In the genomic region with DNA sequence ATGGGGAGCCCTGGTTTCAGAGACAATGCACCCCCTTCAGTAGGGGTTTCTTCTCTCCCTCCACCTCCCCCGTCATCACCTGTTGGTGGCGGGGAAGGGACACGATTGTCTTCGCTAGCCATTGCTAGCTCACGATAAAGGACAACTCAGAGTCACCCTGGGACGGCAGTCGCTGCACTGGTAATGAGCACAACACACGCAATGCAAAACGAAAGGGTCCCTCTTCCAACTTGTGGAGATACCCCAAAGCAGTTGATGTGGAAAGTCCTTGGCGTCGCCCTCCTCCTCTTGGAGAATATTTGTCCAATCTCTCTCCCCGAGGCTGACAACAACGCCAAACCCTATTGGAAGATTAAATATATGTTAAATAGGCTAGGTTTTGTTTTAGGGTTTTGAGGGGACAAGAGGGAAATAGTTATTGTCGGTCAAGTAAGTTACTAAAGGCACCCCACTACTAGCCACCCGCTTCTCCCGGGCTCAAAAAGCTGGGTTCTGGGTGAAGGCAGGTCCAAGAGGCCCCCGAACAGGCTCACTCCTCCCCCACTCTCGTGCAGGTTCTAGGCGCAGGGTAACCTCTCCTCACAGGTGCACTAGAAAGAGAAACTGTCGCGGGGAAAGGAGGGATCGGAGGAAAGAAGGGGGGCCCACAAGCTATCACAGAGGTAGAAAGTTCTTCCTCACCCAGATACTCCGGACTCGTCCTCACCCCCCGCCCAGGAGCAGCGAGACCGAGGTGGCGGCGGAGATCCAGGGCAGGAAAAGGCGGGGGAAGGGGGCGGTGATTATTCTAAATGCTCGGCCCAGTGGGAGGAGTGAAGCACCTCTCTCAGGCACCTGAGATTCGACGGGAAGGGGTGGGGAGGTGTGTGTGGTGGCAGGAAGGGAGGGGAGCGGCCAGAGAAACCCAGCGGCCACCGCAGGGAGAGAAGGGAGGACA, we compare ENCODE assay signal across 1 cellular context.
TF ChIP-seq lines count a peak whose summit lies in the region.

A gene with protein sequence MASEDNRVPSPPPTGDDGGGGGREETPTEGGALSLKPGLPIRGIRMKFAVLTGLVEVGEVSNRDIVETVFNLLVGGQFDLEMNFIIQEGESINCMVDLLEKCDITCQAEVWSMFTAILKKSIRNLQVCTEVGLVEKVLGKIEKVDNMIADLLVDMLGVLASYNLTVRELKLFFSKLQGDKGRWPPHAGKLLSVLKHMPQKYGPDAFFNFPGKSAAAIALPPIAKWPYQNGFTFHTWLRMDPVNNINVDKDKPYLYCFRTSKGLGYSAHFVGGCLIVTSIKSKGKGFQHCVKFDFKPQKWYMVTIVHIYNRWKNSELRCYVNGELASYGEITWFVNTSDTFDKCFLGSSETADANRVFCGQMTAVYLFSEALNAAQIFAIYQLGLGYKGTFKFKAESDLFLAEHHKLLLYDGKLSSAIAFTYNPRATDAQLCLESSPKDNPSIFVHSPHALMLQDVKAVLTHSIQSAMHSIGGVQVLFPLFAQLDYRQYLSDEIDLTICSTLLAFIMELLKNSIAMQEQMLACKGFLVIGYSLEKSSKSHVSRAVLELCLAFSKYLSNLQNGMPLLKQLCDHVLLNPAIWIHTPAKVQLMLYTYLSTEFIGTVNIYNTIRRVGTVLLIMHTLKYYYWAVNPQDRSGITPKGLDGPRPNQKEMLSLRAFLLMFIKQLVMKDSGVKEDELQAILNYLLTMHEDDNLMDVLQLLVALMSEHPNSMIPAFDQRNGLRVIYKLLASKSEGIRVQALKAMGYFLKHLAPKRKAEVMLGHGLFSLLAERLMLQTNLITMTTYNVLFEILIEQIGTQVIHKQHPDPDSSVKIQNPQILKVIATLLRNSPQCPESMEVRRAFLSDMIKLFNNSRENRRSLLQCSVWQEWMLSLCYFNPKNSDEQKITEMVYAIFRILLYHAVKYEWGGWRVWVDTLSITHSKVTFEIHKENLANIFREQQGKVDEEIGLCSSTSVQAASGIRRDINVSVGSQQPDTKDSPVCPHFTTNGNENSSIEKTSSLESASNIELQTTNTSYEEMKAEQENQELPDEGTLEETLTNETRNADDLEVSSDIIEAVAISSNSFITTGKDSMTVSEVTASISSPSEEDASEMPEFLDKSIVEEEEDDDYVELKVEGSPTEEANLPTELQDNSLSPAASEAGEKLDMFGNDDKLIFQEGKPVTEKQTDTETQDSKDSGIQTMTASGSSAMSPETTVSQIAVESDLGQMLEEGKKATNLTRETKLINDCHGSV (N-terminal part only) (minus strand): TSS at position 764 of the 937 bp plus-strand sequence. CDS start 642 bp downstream, at position 122.

TF ChIP-seq in HepG2, 621 proteins besides CTCF, POLR2A, EP300 and RAD21 (continued from another document and continues in another):
- TF ChIP-seq, protein P1, sequence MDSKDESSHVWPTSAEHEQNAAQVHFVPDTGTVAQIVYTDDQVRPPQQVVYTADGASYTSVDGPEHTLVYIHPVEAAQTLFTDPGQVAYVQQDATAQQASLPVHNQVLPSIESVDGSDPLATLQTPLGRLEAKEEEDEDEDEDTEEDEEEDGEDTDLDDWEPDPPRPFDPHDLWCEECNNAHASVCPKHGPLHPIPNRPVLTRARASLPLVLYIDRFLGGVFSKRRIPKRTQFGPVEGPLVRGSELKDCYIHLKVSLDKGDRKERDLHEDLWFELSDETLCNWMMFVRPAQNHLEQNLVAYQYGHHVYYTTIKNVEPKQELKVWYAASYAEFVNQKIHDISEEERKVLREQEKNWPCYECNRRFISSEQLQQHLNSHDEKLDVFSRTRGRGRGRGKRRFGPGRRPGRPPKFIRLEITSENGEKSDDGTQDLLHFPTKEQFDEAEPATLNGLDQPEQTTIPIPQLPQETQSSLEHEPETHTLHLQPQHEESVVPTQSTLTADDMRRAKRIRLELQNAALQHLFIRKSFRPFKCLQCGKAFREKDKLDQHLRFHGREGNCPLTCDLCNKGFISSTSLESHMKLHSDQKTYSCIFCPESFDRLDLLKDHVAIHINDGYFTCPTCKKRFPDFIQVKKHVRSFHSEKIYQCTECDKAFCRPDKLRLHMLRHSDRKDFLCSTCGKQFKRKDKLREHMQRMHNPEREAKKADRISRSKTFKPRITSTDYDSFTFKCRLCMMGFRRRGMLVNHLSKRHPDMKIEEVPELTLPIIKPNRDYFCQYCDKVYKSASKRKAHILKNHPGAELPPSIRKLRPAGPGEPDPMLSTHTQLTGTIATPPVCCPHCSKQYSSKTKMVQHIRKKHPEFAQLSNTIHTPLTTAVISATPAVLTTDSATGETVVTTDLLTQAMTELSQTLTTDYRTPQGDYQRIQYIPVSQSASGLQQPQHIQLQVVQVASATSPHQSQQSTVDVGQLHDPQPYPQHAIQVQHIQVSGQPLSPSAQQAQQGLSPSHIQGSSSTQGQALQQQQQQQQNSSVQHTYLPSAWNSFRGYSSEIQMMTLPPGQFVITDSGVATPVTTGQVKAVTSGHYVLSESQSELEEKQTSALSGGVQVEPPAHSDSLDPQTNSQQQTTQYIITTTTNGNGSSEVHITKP (CRISPR knock-in tag; IDR thresholded peaks at IDR 0.05; ENCODE audit: low read depth) = peak; percentile 69
- TF ChIP-seq, protein P2, sequence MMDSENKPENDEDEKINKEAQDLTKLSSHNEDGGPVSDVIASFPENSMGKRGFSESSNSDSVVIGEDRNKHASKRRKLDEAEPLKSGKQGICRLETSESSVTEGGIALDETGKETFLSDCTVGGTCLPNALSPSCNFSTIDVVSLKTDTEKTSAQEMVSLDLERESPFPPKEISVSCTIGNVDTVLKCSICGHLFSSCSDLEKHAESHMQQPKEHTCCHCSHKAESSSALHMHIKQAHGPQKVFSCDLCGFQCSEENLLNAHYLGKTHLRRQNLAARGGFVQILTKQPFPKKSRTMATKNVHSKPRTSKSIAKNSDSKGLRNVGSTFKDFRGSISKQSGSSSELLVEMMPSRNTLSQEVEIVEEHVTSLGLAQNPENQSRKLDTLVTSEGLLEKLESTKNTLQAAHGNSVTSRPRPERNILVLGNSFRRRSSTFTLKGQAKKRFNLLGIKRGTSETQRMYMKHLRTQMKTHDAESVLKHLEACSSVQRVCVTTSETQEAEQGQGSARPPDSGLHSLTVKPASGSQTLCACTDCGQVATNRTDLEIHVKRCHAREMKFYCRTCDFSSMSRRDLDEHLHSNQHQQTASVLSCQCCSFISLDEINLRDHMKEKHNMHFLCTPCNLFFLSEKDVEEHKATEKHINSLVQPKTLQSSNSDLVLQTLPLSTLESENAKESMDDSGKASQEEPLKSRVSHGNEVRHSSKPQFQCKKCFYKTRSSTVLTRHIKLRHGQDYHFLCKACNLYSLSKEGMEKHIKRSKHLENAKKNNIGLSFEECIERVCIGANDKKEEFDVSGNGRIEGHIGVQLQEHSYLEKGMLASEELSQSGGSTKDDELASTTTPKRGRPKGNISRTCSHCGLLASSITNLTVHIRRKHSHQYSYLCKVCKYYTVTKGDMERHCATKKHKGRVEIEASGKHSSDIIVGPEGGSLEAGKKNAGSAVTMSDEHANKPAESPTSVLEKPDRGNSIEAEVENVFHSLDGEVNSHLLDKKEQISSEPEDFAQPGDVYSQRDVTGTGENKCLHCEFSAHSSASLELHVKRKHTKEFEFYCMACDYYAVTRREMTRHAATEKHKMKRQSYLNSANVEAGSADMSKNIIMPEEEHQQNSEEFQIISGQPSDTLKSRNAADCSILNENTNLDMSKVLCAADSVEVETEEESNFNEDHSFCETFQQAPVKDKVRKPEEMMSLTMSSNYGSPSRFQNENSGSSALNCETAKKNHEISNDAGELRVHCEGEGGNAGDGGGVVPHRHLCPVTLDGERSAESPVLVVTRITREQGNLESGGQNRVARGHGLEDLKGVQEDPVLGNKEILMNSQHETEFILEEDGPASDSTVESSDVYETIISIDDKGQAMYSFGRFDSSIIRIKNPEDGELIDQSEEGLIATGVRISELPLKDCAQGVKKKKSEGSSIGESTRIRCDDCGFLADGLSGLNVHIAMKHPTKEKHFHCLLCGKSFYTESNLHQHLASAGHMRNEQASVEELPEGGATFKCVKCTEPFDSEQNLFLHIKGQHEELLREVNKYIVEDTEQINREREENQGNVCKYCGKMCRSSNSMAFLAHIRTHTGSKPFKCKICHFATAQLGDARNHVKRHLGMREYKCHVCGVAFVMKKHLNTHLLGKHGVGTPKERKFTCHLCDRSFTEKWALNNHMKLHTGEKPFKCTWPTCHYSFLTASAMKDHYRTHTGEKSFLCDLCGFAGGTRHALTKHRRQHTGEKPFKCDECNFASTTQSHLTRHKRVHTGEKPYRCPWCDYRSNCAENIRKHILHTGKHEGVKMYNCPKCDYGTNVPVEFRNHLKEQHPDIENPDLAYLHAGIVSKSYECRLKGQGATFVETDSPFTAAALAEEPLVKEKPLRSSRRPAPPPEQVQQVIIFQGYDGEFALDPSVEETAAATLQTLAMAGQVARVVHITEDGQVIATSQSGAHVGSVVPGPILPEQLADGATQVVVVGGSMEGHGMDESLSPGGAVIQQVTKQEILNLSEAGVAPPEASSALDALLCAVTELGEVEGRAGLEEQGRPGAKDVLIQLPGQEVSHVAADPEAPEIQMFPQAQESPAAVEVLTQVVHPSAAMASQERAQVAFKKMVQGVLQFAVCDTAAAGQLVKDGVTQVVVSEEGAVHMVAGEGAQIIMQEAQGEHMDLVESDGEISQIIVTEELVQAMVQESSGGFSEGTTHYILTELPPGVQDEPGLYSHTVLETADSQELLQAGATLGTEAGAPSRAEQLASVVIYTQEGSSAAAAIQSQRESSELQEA (CRISPR knock-in tag; IDR thresholded peaks at IDR 0.05; ENCODE audit: not compliant biosample characterization) = no peak
- TF ChIP-seq SALL1 (CRISPR knock-in tag; IDR thresholded peaks at IDR 0.05) (no peak), MTF2 (CRISPR knock-in tag; IDR thresholded peaks at IDR 0.05; ENCODE audit: borderline replicate concordance) (no peak), CBFB (CRISPR knock-in tag; IDR thresholded peaks at IDR 0.05) (no peak), ZFP82 (CRISPR knock-in tag; IDR thresholded peaks at IDR 0.05; ENCODE audit: borderline replicate concordance) (no peak), NCOA2 (CRISPR knock-in tag; IDR thresholded peaks at IDR 0.05) (no peak), ZNF333 (CRISPR knock-in tag; IDR thresholded peaks at IDR 0.05; ENCODE audit: borderline replicate concordance) (no peak), STAG1 (CRISPR knock-in tag; IDR thresholded peaks at IDR 0.05) (peak; percentile 6; the same call in 1 of the 2 replicates), SOX13 (IDR thresholded peaks at IDR 0.05) (0 out of 2 replicates have a peak, but pooled peaks have one; percentile 3), SOX13 (CRISPR knock-in tag; conservative IDR thresholded peaks at IDR 0.05 in 1 of 2, IDR thresholded peaks at IDR 0.05 in 1 of 2) (no peak), ZSCAN31 (CRISPR knock-in tag; IDR thresholded peaks at IDR 0.05; ENCODE audit: low read depth) (no peak), ZNF607 (CRISPR knock-in tag; IDR thresholded peaks at IDR 0.05; ENCODE audit: borderline replicate concordance) (no peak), ZNF207 (IDR thresholded peaks at IDR 0.05; ENCODE audit: borderline replicate concordance) (no peak), CEBPG (CRISPR knock-in tag; IDR thresholded peaks at IDR 0.05) (no peak), PPARG (CRISPR knock-in tag; conservative IDR thresholded peaks at IDR 0.05) (no peak), HMG20B (CRISPR knock-in tag; conservative IDR thresholded peaks at IDR 0.05) (no peak)
- TF ChIP-seq, protein P3, sequence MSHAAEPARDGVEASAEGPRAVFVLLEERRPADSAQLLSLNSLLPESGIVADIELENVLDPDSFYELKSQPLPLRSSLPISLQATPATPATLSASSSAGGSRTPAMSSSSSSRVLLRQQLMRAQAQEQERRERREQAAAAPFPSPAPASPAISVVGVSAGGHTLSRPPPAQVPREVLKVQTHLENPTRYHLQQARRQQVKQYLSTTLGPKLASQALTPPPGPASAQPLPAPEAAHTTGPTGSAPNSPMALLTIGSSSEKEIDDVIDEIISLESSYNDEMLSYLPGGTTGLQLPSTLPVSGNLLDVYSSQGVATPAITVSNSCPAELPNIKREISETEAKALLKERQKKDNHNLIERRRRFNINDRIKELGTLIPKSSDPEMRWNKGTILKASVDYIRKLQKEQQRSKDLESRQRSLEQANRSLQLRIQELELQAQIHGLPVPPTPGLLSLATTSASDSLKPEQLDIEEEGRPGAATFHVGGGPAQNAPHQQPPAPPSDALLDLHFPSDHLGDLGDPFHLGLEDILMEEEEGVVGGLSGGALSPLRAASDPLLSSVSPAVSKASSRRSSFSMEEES (CRISPR knock-in tag; IDR thresholded peaks at IDR 0.05) = no peak
- TF ChIP-seq, protein P4, sequence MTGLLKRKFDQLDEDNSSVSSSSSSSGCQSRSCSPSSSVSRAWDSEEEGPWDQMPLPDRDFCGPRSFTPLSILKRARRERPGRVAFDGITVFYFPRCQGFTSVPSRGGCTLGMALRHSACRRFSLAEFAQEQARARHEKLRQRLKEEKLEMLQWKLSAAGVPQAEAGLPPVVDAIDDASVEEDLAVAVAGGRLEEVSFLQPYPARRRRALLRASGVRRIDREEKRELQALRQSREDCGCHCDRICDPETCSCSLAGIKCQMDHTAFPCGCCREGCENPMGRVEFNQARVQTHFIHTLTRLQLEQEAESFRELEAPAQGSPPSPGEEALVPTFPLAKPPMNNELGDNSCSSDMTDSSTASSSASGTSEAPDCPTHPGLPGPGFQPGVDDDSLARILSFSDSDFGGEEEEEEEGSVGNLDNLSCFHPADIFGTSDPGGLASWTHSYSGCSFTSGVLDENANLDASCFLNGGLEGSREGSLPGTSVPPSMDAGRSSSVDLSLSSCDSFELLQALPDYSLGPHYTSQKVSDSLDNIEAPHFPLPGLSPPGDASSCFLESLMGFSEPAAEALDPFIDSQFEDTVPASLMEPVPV (CRISPR knock-in tag; IDR thresholded peaks at IDR 0.05) = peak; percentile 26; the same call in 1 of the 2 replicates
- TF ChIP-seq, protein P5, sequence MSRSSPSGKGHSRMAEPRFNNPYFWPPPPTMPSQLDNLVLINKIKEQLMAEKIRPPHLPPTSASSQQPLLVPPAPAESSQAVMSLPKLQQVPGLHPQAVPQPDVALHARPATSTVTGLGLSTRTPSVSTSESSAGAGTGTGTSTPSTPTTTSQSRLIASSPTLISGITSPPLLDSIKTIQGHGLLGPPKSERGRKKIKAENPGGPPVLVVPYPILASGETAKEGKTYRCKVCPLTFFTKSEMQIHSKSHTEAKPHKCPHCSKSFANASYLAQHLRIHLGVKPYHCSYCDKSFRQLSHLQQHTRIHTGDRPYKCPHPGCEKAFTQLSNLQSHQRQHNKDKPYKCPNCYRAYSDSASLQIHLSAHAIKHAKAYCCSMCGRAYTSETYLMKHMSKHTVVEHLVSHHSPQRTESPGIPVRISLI (CRISPR knock-in tag; IDR thresholded peaks at IDR 0.05; ENCODE audit: borderline replicate concordance) = 0 out of 2 replicates have a peak, but pooled peaks have one; percentile 5
- TF ChIP-seq, protein P6, sequence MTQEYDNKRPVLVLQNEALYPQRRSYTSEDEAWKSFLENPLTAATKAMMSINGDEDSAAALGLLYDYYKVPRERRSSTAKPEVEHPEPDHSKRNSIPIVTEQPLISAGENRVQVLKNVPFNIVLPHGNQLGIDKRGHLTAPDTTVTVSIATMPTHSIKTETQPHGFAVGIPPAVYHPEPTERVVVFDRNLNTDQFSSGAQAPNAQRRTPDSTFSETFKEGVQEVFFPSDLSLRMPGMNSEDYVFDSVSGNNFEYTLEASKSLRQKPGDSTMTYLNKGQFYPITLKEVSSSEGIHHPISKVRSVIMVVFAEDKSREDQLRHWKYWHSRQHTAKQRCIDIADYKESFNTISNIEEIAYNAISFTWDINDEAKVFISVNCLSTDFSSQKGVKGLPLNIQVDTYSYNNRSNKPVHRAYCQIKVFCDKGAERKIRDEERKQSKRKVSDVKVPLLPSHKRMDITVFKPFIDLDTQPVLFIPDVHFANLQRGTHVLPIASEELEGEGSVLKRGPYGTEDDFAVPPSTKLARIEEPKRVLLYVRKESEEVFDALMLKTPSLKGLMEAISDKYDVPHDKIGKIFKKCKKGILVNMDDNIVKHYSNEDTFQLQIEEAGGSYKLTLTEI (CRISPR knock-in tag; conservative IDR thresholded peaks at IDR 0.05) = no peak
- TF ChIP-seq, protein P7, sequence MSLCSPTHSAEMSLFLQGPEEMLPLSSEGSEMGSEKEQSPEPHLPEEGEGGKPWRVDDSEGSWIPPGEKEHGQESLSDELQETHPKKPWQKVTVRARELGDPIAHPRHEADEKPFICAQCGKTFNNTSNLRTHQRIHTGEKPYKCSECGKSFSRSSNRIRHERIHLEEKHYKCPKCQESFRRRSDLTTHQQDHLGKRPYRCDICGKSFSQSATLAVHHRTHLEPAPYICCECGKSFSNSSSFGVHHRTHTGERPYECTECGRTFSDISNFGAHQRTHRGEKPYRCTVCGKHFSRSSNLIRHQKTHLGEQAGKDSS (CRISPR knock-in tag; IDR thresholded peaks at IDR 0.05; ENCODE audit: borderline replicate concordance, low read depth) = no peak
